ENCODE assay signal across 8 cellular contexts in genomic region chr17:63700528-63701441, GRCh38. TPM values are rescaled to one million over a fixed set of nuclear protein-coding genes. Genes with fewer than 3 reads are reported as not detected.
DNase-seq lines count a peak whose midpoint lies in the region; ATAC-seq, FAIRE-seq and TF ChIP-seq lines count a peak whose summit lies in the region.

No MANE protein-coding gene starts in this region.

- dilution Hi-C loops in mammary epithelial cell (cut with HindIII; ENCODE audit: low sequenced_read_pairs) = no loop called here
- dilution Hi-C loops in keratinocyte (cut with MboI; ENCODE audit: extremely low pct_ligation_motif_present, low sequenced_read_pairs) = no loop called here

- intact Hi-C loops in mammary epithelial cell (cut with micrococcal nuclease) = no loop called here

- no peaks in the 10 kb centered on the region for H3K4me1 ChIP-seq in mammary epithelial cell (ENCODE audit: insufficient read depth, low read length)
- H3K4me1 ChIP-seq in keratinocyte (ENCODE audit: control insufficient read depth, extremely low read depth, insufficient read depth, low read length) = no peaks in the 10 kb centered on the region

- H3K36me3 ChIP-seq in mammary epithelial cell (ENCODE audit: insufficient read depth, low read length) = no peaks in the 10 kb centered on the region
- peaks cover 0 to 10% of the 10 kb centered on the region in 2 experiments for H3K36me3 ChIP-seq in keratinocyte (ENCODE audit: control insufficient read depth in 2 of 2, extremely low read depth in 1 of 2, insufficient read depth in 2 of 2, low read length in 2 of 2)

- TF ChIP-seq CTCF in D721Med (IDR thresholded peaks at IDR 0.05; ENCODE audit: insufficient read depth, missing control alignments) (peak; percentile 21), mammary epithelial cell (conservative IDR thresholded peaks at IDR 0.05 in 1 of 2, IDR thresholded peaks at IDR 0.05 in 1 of 2; ENCODE audit: extremely low read depth in 1 of 2, insufficient read depth in 1 of 2, low read depth in 1 of 2, low read length in 2 of 2) (no peak), keratinocyte (optimal IDR thresholded peaks at IDR 0.05 in 1 of 3, IDR thresholded peaks at IDR 0.05 in 1 of 3, conservative IDR thresholded peaks at IDR 0.05 in 1 of 3; ENCODE audit: extremely low read depth in 1 of 3, insufficient read depth in 2 of 3, low read length in 3 of 3) (peak in 1 of 3 experiments; percentile 1)

- peak; percentile 14 for ATAC-seq in HG03039 (IDR thresholded peaks at IDR 0.05; ENCODE audit: unreplicated experiment)

- no peaks in the 10 kb centered on the region for H3K9me1 ChIP-seq in keratinocyte (ENCODE audit: control insufficient read depth, extremely low read depth, insufficient read depth, low read length)

- peak overlapping the region; percentile 85 for H3K4me2 ChIP-seq in mammary epithelial cell (ENCODE audit: insufficient read depth, low read depth, low read length)
- H3K4me2 ChIP-seq in keratinocyte (ENCODE audit: control insufficient read depth, extremely low read depth, insufficient read depth, low read depth, low read length) = peak overlapping the region; percentile 48

- H3K27me3 ChIP-seq in mammary epithelial cell (ENCODE audit: insufficient read depth, low read length) = no peaks in the 10 kb centered on the region
- no peaks in the 10 kb centered on the region for H3K27me3 ChIP-seq in keratinocyte (ENCODE audit: control insufficient read depth, extremely low read depth, insufficient read depth, low read length)

- no TSS peak for BruUV-seq in mammary epithelial cell (replicated peaks; lab: Mats Ljungman, UMichigan)

- in situ Hi-C loops in mammary epithelial cell (cut with MboI; ENCODE audit: low sequenced_read_pairs in 2 of 2) = no loop called here

- no peak for DNase-seq in D721Med (ENCODE audit: insufficient read length, low spot score)
- peak; percentile 47 for DNase-seq in T-helper 9 cell
- no peak for DNase-seq in mammary epithelial cell
- no peak for DNase-seq in keratinocyte (ENCODE audit: low read depth, low spot score)
- DNase-seq in stimulated activated CD4-positive, alpha-beta T cell treated with anti-CD3 and anti-CD28 coated beads, Interleukin-12 subunit alpha, Interleukin-12 subunit beta, amount 100 ng/mL, for 4 hours = peak; percentile 51
- no peak for DNase-seq in SHP77 (lab: John Stamatoyannopoulos, UW)
- DNase-seq in cortex of kidney (lab: John Stamatoyannopoulos, UW) = no peak

- H3K9me3 ChIP-seq in mammary epithelial cell (replicated peaks; ENCODE audit: insufficient read depth, low read length) (no peaks in the 10 kb centered on the region), keratinocyte (ENCODE audit: control insufficient read depth, low read depth, low read length) (no peaks in the 10 kb centered on the region)

- 38% methylated on average over 34 of the region's 87 CpGs for WGBS in mammary epithelial cell (ENCODE audit: low coverage, missing lambda C conversion rate)

- H4K20me1 ChIP-seq in mammary epithelial cell (ENCODE audit: insufficient read depth, low read length) (no peaks in the 10 kb centered on the region), keratinocyte (ENCODE audit: control insufficient read depth, extremely low read depth, insufficient read depth, low read length) (no peaks in the 10 kb centered on the region)

- H3K27ac ChIP-seq in mammary epithelial cell (ENCODE audit: insufficient read depth, low read depth, low read length) = no peak overlapping the region
- no peak overlapping the region for H3K27ac ChIP-seq in keratinocyte (ENCODE audit: control insufficient read depth, insufficient read depth, low read length)

- no peak overlapping the region for H3K9ac ChIP-seq in mammary epithelial cell (ENCODE audit: insufficient read depth, low read length)
- H3K9ac ChIP-seq in keratinocyte (ENCODE audit: control insufficient read depth, extremely low read depth, insufficient read depth, low read length) = no peak overlapping the region

- H3K79me2 ChIP-seq in mammary epithelial cell (ENCODE audit: insufficient read depth, low read length) = no peaks in the 10 kb centered on the region
- H3K79me2 ChIP-seq in keratinocyte (ENCODE audit: control insufficient read depth, insufficient read depth, low read length) = no peaks in the 10 kb centered on the region

- peak overlapping the region in 2 of 3 experiments; percentile 34 to 37 for H3K4me3 ChIP-seq in mammary epithelial cell (replicated peaks in 1 of 3; ENCODE audit: insufficient read depth in 1 of 3, low read depth in 2 of 3, low read length in 3 of 3)
- H3K4me3 ChIP-seq in keratinocyte (ENCODE audit: control insufficient read depth in 2 of 3, extremely low read depth in 1 of 3, insufficient read depth in 2 of 3, low read depth in 1 of 3, low read length in 3 of 3) = peak overlapping the region; percentile 12 to 40 (median 26)

- peak overlapping the region; percentile 70 for H2AFZ ChIP-seq in mammary epithelial cell (ENCODE audit: low read depth, low read length)
- no peak overlapping the region for H2AFZ ChIP-seq in keratinocyte (ENCODE audit: control insufficient read depth, low read length)

- CTCF ChIA-PET in mammary epithelial cell (lab: Charles Lee; ENCODE audit: low non-redundant PET) = no interaction called here

- FAIRE-seq in D721Med (lab: Jason Lieb, UNC) = no peak
- no peak for FAIRE-seq in keratinocyte (lab: Jason Lieb, UNC)

RNA-seq across cellular contexts. Expression of gene LIMD2, which starts 0.9 kb away (rescaled TPM):
- 1 to 10 TPM in 1 of 2 donors, under 1 TPM in 1; 0.87 to 1.3 TPM for total RNA-seq in mammary epithelial cell
- polyA plus RNA-seq in mammary epithelial cell (0.57 TPM), keratinocyte (1.6 to 3.5 TPM (median 3.3 TPM) in 3 replicates)
- polyA minus RNA-seq in mammary epithelial cell (not detected), keratinocyte (0.26 to 2.3 TPM (median 1.5 TPM) in 3 replicates)
- polyA plus RNA-seq in keratinocyte (2011; ENCODE audit: low read depth) = not detected
- polyA plus RNA-seq in keratinocyte (2011; cell fraction: cytosol; rRNA removed) = 0.61 and 2.8 TPM in 2 replicates
- 3.5 and 5.5 TPM in 2 replicates for polyA plus RNA-seq in keratinocyte (2011; cell fraction: nucleus; rRNA removed)
- polyA plus RNA-seq in keratinocyte (2012; ENCODE audit: low replicate concordance) = 0.31 and 3.9 TPM in 2 replicates
- not detected for polyA minus RNA-seq in keratinocyte (2011; cell fraction: cytosol; rRNA and poly(A)+ RNA removed)
- 0.32 and 1.2 TPM in 2 replicates for polyA minus RNA-seq in keratinocyte (2011; cell fraction: nucleus; rRNA and poly(A)+ RNA removed)

RNA-seq across cellular contexts. Expression of gene STRADA, which starts 40.8 kb away (rescaled TPM):
- total RNA-seq in mammary epithelial cell = 10 to 100 TPM; 34.3 to 38.9 TPM
- polyA plus RNA-seq in mammary epithelial cell = 24.7 TPM
- 46.4 TPM for polyA minus RNA-seq in mammary epithelial cell
- polyA plus RNA-seq in keratinocyte = 25.9 to 29.0 TPM (median 26.3 TPM) in 3 replicates
- polyA plus RNA-seq in keratinocyte (2011; ENCODE audit: low read depth) = 28.3 TPM
- polyA plus RNA-seq in keratinocyte (2011; cell fraction: cytosol; rRNA removed) = 21.8 and 29.0 TPM in 2 replicates
- 65.4 and 84.0 TPM in 2 replicates for polyA plus RNA-seq in keratinocyte (2011; cell fraction: nucleus; rRNA removed)
- 20.1 and 20.8 TPM in 2 replicates for polyA plus RNA-seq in keratinocyte (2012; ENCODE audit: low replicate concordance)
- polyA minus RNA-seq in keratinocyte = 30.6 to 46.1 TPM (median 33.6 TPM) in 3 replicates
- 11.5 TPM for polyA minus RNA-seq in keratinocyte (2011; cell fraction: cytosol; rRNA and poly(A)+ RNA removed)
- polyA minus RNA-seq in keratinocyte (2011; cell fraction: nucleus; rRNA and poly(A)+ RNA removed) = 24.5 and 48.1 TPM in 2 replicates

Comparison
In these comparisons a context has a peak if more than half of its experiments do, and no peak if none do; other contexts are left out.
1. DNase-seq: peak in T-helper 9 cell (single experiment) and stimulated activated CD4-positive, alpha-beta T cell treated with anti-CD3 and anti-CD28 coated beads, Interleukin-12 subunit alpha, Interleukin-12 subunit beta, amount 100 ng/mL, for 4 hours (single experiment); none in D721Med (single experiment), mammary epithelial cell (single experiment), keratinocyte (single experiment), SHP77 (0 of 2) and cortex of kidney (single experiment).